In the genomic region with DNA sequence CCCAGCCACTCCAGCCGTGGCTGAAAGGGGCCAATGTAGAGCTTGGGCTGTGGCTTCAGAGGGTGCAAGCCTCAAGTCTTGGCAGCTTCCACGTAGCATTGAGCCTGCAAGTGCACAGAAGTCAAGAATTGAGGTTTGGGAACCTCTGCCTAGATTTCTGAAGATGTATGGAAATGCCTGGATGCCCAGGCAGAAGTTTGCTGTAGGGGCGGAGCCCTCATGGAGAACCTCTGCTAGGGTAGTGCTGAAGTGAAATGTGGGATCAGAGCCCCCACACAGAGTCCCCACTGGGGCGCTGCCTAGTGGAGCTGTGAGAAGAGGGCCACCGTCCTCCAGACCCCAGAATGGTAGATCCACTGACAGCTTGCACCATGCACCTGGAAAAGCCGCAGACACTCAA, we compare ENCODE assay signal across 7 cellular contexts. TPM values are rescaled to one million over a fixed set of nuclear protein-coding genes. Genes with fewer than 3 reads are reported as not detected.
"Had no signal": no experiment of that assay in that cellular context is flagged by ENCODE, and none has a peak within 500 bp of the region (broad histone marks: within the 10 kb centered on the region; RNA-seq: fewer than 3 reads in every experiment).

No MANE protein-coding gene starts in this region.

RNA-seq across cellular contexts. Expression of gene KLB, which starts 35.5 kb away (rescaled TPM):
- total RNA-seq: PC-3; PC-9; RPMI7951; SJSA1; SK-MEL-5; T-helper 1 cell treated with Interleukin-12 subunit alpha and Interleukin-12 subunit beta and Interleukin-4 antibody, amounts not matched to agents 30 ng/mL and 1 ng/mL, for 36 hours had no signal
- polyA plus RNA-seq: SK-N-SH had no signal
